In the genomic region with DNA sequence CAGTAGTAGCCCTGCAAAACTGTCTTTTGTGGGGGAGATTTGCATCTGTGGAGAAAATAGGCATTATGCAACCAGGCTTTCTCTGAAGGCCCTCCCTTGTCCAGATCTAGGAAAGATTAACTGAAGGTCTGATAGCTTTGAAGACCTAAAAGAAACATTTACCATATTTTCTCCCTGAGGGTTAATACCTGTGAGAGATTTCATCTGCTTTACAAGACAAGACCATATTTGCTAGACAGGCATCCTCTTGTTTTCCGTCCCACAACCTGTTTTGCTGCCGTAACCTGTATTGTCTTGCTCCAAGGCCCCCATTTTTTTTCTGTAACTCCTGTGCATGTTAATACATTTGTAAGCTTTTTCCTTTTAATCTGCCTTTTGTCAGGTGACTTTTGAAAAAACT, we compare ENCODE assay signal across 26 cellular contexts.
"Had no signal": no experiment of that assay in that cellular context is flagged by ENCODE, and none has a peak within 500 bp of the region (broad histone marks: within the 10 kb centered on the region; RNA-seq: fewer than 3 reads in every experiment).

No MANE protein-coding gene starts in this region.

- ATAC-seq: stimulated activated effector memory CD8-positive, alpha-beta T cell treated with anti-CD3 and anti-CD28 coated beads, Interleukin-12 subunit alpha, Interleukin-12 subunit beta, amount 100 ng/mL, for 72 hours; stimulated activated memory B cell treated with anti-CD40 and anti-IgM and Interleukin-4, amounts not matched to agents 10 μg/mL and 1 μg/mL and 100 μg/mL, for 72 hours; stimulated activated naive B cell treated with anti-CD40 and anti-IgM and Interleukin-4, amounts not matched to agents 10 μg/mL and 1 μg/mL and 100 μg/mL, for 72 hours; stimulated activated naive CD8-positive, alpha-beta T cell treated with anti-CD3 and anti-CD28 coated beads, Interleukin-15, amount 100 ng/mL, for 72 hours; stimulated activated naive CD8-positive, alpha-beta T cell treated with anti-CD3 and anti-CD28 coated beads, Interleukin-15, Interleukin-2, amounts not matched to agents 100 U/mL and 50 U/mL, for 24 hours; upper lobe of right lung had no signal

- H3K27me3 ChIP-seq: stomach, suprapubic skin, testis, thyroid gland, tibial artery, tibial nerve, transverse colon, upper lobe of left lung, upper lobe of right lung, uterus, vagina had no signal

- H3K27ac ChIP-seq: stomach, suprapubic skin, testis, thoracic aorta, thyroid gland, tibial artery, tibial nerve, transverse colon, upper lobe of left lung, upper lobe of right lung, uterus, vagina had no signal

- FAIRE-seq: urothelium cell line had no signal

- DNase-seq: stimulated activated CD4-positive, alpha-beta T cell treated with anti-CD3 and anti-CD28 coated beads, Interleukin-2, amount 100 ng/mL, for 48 hours; stimulated activated CD4-positive, alpha-beta T cell treated with anti-CD3 and anti-CD28 coated beads, Interleukin-4, amount 100 ng/mL, for 1 hour; stimulated activated CD4-positive, alpha-beta T cell treated with anti-CD3 and anti-CD28 coated beads, Interleukin-4, amount 100 ng/mL, for 24 hours; stimulated activated CD4-positive, alpha-beta T cell treated with anti-CD3 and anti-CD28 coated beads, Interleukin-4, amount 100 ng/mL, for 4 hours; stimulated activated CD8-positive, alpha-beta memory T cell treated with anti-CD3 and anti-CD28 coated beads, Interleukin-4, amount 100 ng/mL, for 48 hours; stimulated activated naive B cell treated with anti-CD40 and anti-IgM and Interleukin-4, amounts not matched to agents 10 μg/mL and 1 μg/mL and 100 μg/mL, for 72 hours; stimulated activated naive CD4-positive, alpha-beta T cell; stimulated activated naive CD4-positive, alpha-beta T cell treated with Interleukin-2 at 50 U/mL for 16 hours; stimulated activated naive CD8-positive, alpha-beta T cell treated with anti-CD3 and anti-CD28 coated beads, Interleukin-15, amount 100 ng/mL, for 72 hours; stimulated activated naive CD8-positive, alpha-beta T cell treated with anti-CD3 and anti-CD28 coated beads, Interleukin-15, Interleukin-2, amounts not matched to agents 100 U/mL and 50 U/mL, for 24 hours; stomach; substantia nigra; testis; thyroid gland; tibial artery; transverse colon; upper lobe of left lung; upper lobe of right lung; uterus had no signal

- H3K9me3 ChIP-seq: stomach, suprapubic skin, testis, thoracic aorta, thyroid gland, tibial artery, tibial nerve, upper lobe of left lung, upper lobe of right lung, uterus, vagina had no signal

- H3K4me1 ChIP-seq: stomach, suprapubic skin, testis, thyroid gland, tibial artery, tibial nerve, transverse colon, upper lobe of left lung, upper lobe of right lung, uterus, vagina had no signal

- H3K4me3 ChIP-seq: stomach, suprapubic skin, testis, thoracic aorta, thyroid gland, tibial artery, tibial nerve, transverse colon, upper lobe of left lung, upper lobe of right lung, uterus, vagina had no signal

- H3K36me3 ChIP-seq: stomach, suprapubic skin, thoracic aorta, thyroid gland, tibial artery, tibial nerve, transverse colon, upper lobe of left lung, upper lobe of right lung, uterus, vagina had no signal
